Comparison of ENCODE assay signal across 8 cellular contexts in the genomic region with DNA sequence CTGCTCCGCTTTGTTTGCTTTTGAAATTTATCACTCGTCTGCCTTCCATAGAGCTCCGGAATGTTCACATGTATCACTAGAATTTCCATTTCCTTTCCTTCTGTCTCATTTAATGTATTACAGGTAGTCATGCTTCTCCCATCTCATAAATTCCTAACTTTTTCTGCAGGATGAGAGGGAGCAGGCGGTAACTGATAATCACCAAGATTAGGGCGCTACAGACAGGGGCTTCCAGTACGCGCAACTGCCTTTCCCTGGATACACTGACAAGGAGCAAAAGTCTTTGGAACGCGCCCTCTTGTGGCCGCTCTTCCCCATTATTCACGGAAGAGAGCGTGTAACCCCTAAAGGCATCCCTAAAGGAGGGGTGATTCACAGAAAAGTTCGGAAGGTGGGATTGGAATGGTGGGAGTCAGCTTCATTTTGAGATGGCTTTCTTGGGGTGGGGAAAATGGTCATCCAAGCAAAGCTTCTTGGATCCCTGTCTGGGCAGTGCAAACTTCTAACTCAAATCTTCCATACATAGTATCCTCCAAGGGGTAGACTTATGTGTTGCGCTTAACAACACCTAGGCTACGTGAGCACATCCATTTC. TPM values are rescaled to one million over a fixed set of nuclear protein-coding genes. Genes with fewer than 3 reads are reported as not detected.
DNase-seq lines count a peak whose midpoint lies in the region; ATAC-seq lines count a peak whose summit lies in the region.

No MANE protein-coding gene starts in this region.

- intact Hi-C loops in activated T-helper 1 cell treated with anti-CD3 and anti-CD28 coated beads, Interleukin-12 subunit alpha, Interleukin-12 subunit beta, Interleukin-2, Interleukin-4 antibody, amounts not matched to agents 30 ng/mL and 10 ng/mL and 1 ng/mL, durations not matched to agents 14 hours and 24 hours and 36 hours (cut with micrococcal nuclease) = loop anchor here (1.0 kb wide), 1 partner anchor 1367 kb away; no protein-coding TSS in a partner anchor

- DNase-seq in Caki2 (ENCODE audit: low read depth) (peak; percentile 92), NCI-H69 (lab: John Stamatoyannopoulos, UW) (peak; percentile 53), brain pericyte (ENCODE audit: low read depth, low spot score) (peak; percentile 72), iPS-NIHi11 (ENCODE audit: low spot score) (peak; percentile 65)
- DNase-seq in activated T-helper 1 cell treated with anti-CD3 and anti-CD28 coated beads, Interleukin-12 subunit alpha, Interleukin-12 subunit beta, Interleukin-2, Interleukin-4 antibody, amounts not matched to agents 30 ng/mL and 10 ng/mL and 1 ng/mL, durations not matched to agents 14 hours and 24 hours and 36 hours (ENCODE audit: low spot score) = no peak

- peak overlapping the region; percentile 81 for H3K4me3 ChIP-seq in skeletal muscle satellite cell (ENCODE audit: low read length)

- peak; percentile 65 for ATAC-seq in GM21723 (IDR thresholded peaks at IDR 0.05; ENCODE audit: unreplicated experiment)
- no peak for ATAC-seq in HG03280 (IDR thresholded peaks at IDR 0.05; ENCODE audit: unreplicated experiment)

- H3K36me3 ChIP-seq in skeletal muscle satellite cell (ENCODE audit: insufficient read depth, low read length) = peaks cover 53% of the 10 kb centered on the region

- H3K4me1 Mint-ChIP-seq in activated T-helper 1 cell treated with anti-CD3 and anti-CD28 coated beads, Interleukin-12 subunit alpha, Interleukin-12 subunit beta, Interleukin-2, Interleukin-4 antibody, amounts not matched to agents 30 ng/mL and 10 ng/mL and 1 ng/mL, durations not matched to agents 14 hours and 24 hours and 36 hours (ENCODE audit: low read depth) = peaks cover 10% of the 10 kb centered on the region

- no peak overlapping the region for H3K27ac Mint-ChIP-seq in activated T-helper 1 cell treated with anti-CD3 and anti-CD28 coated beads, Interleukin-12 subunit alpha, Interleukin-12 subunit beta, Interleukin-2, Interleukin-4 antibody, amounts not matched to agents 30 ng/mL and 10 ng/mL and 1 ng/mL, durations not matched to agents 14 hours and 24 hours and 36 hours

- peaks cover 28% of the 10 kb centered on the region for H3K4me1 ChIP-seq in skeletal muscle satellite cell (ENCODE audit: control insufficient read depth, insufficient read depth, low read length)

- peaks cover 45% of the 10 kb centered on the region for H3K27me3 Mint-ChIP-seq in activated T-helper 1 cell treated with anti-CD3 and anti-CD28 coated beads, Interleukin-12 subunit alpha, Interleukin-12 subunit beta, Interleukin-2, Interleukin-4 antibody, amounts not matched to agents 30 ng/mL and 10 ng/mL and 1 ng/mL, durations not matched to agents 14 hours and 24 hours and 36 hours (ENCODE audit: insufficient read depth)

- in situ Hi-C loops in Caki2 (cut with HindIII; ENCODE audit: low pct_unique_long_range_greater_than_20kb, low sequenced_read_pairs) = no loop called here

- H3K9me3 ChIP-seq in skeletal muscle satellite cell (replicated peaks; ENCODE audit: low read length) = no peaks in the 10 kb centered on the region

- no peaks in the 10 kb centered on the region for H3K27me3 ChIP-seq in skeletal muscle satellite cell (ENCODE audit: control insufficient read depth, insufficient read depth, low read length)

- no peak overlapping the region for H3K4me3 Mint-ChIP-seq in activated T-helper 1 cell treated with anti-CD3 and anti-CD28 coated beads, Interleukin-12 subunit alpha, Interleukin-12 subunit beta, Interleukin-2, Interleukin-4 antibody, amounts not matched to agents 30 ng/mL and 10 ng/mL and 1 ng/mL, durations not matched to agents 14 hours and 24 hours and 36 hours

- H3K4me2 ChIP-seq in skeletal muscle satellite cell (ENCODE audit: low read length) = peak overlapping the region; percentile 91

- peak overlapping the region; percentile 97 for H3K9ac ChIP-seq in skeletal muscle satellite cell (ENCODE audit: low read depth, low read length)

- H3K36me3 Mint-ChIP-seq in activated T-helper 1 cell treated with anti-CD3 and anti-CD28 coated beads, Interleukin-12 subunit alpha, Interleukin-12 subunit beta, Interleukin-2, Interleukin-4 antibody, amounts not matched to agents 30 ng/mL and 10 ng/mL and 1 ng/mL, durations not matched to agents 14 hours and 24 hours and 36 hours (ENCODE audit: low read depth) = no peaks in the 10 kb centered on the region

- H3K9me3 Mint-ChIP-seq in activated T-helper 1 cell treated with anti-CD3 and anti-CD28 coated beads, Interleukin-12 subunit alpha, Interleukin-12 subunit beta, Interleukin-2, Interleukin-4 antibody, amounts not matched to agents 30 ng/mL and 10 ng/mL and 1 ng/mL, durations not matched to agents 14 hours and 24 hours and 36 hours = no peaks in the 10 kb centered on the region

RNA-seq across cellular contexts. Expression of gene INHBA, which starts 6.5 kb away (rescaled TPM):
- total RNA-seq in Caki2 (2014; rRNA removed; shearing (Covaris generic); ENCODE audit: low replicate concordance) = 9.5 and 14.4 TPM in 2 replicates
- 3.5 and 9.4 TPM in 2 replicates for total RNA-seq in skeletal muscle satellite cell (2012; rRNA removed)
- total RNA-seq in activated T-helper 1 cell treated with anti-CD3 and anti-CD28 coated beads, Interleukin-12 subunit alpha, Interleukin-12 subunit beta, Interleukin-2, Interleukin-4 antibody, amounts not matched to agents 30 ng/mL and 10 ng/mL and 1 ng/mL, durations not matched to agents 14 hours and 24 hours and 36 hours = 1.9 and 2.5 TPM in 2 replicates
